Comparison of ENCODE assay signal across 1 cellular context in genomic region chr17:35063514-35064223, GRCh38.
TF ChIP-seq lines count a peak whose summit lies in the region.

Gene RFFL, minus strand, starts transcription at chr17:35063707. Its CDS starts 37,154 bp downstream, at chr17:35026553.

TF ChIP-seq in HepG2, 621 proteins besides CTCF, POLR2A, EP300 and RAD21 (continued from another document and continues in another):
- TF ChIP-seq ARID5B (CRISPR knock-in tag; IDR thresholded peaks at IDR 0.05) (peak; percentile 93), ZNF770 (CRISPR knock-in tag; IDR thresholded peaks at IDR 0.05) (0 out of 2 replicates have a peak, but pooled peaks have one; percentile 38), AKAP8 (CRISPR knock-in tag; IDR thresholded peaks at IDR 0.05) (no peak; the same call in 1 of the 2 replicates), ATF3 (CRISPR knock-in tag; IDR thresholded peaks at IDR 0.05) (peak; percentile 94), MIER3 (CRISPR knock-in tag; IDR thresholded peaks at IDR 0.05; ENCODE audit: borderline replicate concordance) (peak; percentile 92), STAT6 (CRISPR knock-in tag; IDR thresholded peaks at IDR 0.05; ENCODE audit: borderline replicate concordance) (peak; percentile 92; the same call in 1 of the 2 replicates)
- TF ChIP-seq, protein P1, sequence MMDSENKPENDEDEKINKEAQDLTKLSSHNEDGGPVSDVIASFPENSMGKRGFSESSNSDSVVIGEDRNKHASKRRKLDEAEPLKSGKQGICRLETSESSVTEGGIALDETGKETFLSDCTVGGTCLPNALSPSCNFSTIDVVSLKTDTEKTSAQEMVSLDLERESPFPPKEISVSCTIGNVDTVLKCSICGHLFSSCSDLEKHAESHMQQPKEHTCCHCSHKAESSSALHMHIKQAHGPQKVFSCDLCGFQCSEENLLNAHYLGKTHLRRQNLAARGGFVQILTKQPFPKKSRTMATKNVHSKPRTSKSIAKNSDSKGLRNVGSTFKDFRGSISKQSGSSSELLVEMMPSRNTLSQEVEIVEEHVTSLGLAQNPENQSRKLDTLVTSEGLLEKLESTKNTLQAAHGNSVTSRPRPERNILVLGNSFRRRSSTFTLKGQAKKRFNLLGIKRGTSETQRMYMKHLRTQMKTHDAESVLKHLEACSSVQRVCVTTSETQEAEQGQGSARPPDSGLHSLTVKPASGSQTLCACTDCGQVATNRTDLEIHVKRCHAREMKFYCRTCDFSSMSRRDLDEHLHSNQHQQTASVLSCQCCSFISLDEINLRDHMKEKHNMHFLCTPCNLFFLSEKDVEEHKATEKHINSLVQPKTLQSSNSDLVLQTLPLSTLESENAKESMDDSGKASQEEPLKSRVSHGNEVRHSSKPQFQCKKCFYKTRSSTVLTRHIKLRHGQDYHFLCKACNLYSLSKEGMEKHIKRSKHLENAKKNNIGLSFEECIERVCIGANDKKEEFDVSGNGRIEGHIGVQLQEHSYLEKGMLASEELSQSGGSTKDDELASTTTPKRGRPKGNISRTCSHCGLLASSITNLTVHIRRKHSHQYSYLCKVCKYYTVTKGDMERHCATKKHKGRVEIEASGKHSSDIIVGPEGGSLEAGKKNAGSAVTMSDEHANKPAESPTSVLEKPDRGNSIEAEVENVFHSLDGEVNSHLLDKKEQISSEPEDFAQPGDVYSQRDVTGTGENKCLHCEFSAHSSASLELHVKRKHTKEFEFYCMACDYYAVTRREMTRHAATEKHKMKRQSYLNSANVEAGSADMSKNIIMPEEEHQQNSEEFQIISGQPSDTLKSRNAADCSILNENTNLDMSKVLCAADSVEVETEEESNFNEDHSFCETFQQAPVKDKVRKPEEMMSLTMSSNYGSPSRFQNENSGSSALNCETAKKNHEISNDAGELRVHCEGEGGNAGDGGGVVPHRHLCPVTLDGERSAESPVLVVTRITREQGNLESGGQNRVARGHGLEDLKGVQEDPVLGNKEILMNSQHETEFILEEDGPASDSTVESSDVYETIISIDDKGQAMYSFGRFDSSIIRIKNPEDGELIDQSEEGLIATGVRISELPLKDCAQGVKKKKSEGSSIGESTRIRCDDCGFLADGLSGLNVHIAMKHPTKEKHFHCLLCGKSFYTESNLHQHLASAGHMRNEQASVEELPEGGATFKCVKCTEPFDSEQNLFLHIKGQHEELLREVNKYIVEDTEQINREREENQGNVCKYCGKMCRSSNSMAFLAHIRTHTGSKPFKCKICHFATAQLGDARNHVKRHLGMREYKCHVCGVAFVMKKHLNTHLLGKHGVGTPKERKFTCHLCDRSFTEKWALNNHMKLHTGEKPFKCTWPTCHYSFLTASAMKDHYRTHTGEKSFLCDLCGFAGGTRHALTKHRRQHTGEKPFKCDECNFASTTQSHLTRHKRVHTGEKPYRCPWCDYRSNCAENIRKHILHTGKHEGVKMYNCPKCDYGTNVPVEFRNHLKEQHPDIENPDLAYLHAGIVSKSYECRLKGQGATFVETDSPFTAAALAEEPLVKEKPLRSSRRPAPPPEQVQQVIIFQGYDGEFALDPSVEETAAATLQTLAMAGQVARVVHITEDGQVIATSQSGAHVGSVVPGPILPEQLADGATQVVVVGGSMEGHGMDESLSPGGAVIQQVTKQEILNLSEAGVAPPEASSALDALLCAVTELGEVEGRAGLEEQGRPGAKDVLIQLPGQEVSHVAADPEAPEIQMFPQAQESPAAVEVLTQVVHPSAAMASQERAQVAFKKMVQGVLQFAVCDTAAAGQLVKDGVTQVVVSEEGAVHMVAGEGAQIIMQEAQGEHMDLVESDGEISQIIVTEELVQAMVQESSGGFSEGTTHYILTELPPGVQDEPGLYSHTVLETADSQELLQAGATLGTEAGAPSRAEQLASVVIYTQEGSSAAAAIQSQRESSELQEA (CRISPR knock-in tag; IDR thresholded peaks at IDR 0.05; ENCODE audit: not compliant biosample characterization), result no peak
- TF ChIP-seq, protein P2, sequence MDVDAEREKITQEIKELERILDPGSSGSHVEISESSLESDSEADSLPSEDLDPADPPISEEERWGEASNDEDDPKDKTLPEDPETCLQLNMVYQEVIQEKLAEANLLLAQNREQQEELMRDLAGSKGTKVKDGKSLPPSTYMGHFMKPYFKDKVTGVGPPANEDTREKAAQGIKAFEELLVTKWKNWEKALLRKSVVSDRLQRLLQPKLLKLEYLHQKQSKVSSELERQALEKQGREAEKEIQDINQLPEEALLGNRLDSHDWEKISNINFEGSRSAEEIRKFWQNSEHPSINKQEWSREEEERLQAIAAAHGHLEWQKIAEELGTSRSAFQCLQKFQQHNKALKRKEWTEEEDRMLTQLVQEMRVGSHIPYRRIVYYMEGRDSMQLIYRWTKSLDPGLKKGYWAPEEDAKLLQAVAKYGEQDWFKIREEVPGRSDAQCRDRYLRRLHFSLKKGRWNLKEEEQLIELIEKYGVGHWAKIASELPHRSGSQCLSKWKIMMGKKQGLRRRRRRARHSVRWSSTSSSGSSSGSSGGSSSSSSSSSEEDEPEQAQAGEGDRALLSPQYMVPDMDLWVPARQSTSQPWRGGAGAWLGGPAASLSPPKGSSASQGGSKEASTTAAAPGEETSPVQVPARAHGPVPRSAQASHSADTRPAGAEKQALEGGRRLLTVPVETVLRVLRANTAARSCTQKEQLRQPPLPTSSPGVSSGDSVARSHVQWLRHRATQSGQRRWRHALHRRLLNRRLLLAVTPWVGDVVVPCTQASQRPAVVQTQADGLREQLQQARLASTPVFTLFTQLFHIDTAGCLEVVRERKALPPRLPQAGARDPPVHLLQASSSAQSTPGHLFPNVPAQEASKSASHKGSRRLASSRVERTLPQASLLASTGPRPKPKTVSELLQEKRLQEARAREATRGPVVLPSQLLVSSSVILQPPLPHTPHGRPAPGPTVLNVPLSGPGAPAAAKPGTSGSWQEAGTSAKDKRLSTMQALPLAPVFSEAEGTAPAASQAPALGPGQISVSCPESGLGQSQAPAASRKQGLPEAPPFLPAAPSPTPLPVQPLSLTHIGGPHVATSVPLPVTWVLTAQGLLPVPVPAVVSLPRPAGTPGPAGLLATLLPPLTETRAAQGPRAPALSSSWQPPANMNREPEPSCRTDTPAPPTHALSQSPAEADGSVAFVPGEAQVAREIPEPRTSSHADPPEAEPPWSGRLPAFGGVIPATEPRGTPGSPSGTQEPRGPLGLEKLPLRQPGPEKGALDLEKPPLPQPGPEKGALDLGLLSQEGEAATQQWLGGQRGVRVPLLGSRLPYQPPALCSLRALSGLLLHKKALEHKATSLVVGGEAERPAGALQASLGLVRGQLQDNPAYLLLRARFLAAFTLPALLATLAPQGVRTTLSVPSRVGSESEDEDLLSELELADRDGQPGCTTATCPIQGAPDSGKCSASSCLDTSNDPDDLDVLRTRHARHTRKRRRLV (CRISPR knock-in tag; IDR thresholded peaks at IDR 0.05), result peak; percentile 81
